Comparison of ENCODE assay signal across 21 cellular contexts in the genomic region with DNA sequence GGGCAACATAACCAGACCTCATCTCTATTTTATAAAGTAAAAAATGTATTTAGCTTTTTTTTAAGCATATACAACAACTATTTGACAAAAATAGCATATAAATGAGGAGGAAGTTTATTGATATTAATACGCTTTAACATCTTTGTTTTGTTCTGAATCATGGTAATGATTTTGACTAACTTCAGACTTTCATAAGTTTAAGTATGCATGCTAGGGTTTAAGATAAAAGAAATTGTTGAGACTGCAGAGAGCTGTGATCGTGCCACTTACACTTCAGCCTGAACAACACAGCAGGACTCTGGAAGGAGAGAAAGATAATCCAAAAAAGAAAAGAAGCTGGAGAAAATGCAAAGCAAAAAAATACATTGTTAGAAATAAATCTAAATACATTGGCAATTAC.
A peak's percentile ranks its signal among the peaks of the same experiment; 100 is the strongest.
DNase-seq lines count a peak whose midpoint lies in the region; ATAC-seq and TF ChIP-seq lines count a peak whose summit lies in the region.
"Had no signal": no experiment of that assay in that cellular context is flagged by ENCODE, and none has a peak within 500 bp of the region (broad histone marks: within the 10 kb centered on the region; RNA-seq: fewer than 3 reads in every experiment).

No MANE protein-coding gene starts in this region.

- no peaks in the 10 kb centered on the region for H3K79me2 ChIP-seq in GM23338 (replicated peaks; ENCODE audit: insufficient read depth)

- TF ChIP-seq CTCF in GM12865 (IDR thresholded peaks at IDR 0.05; ENCODE audit: insufficient read depth, low read depth, low read length, missing control alignments): no peak
- TF ChIP-seq CTCF in GM23338 (conservative IDR thresholded peaks at IDR 0.05; ENCODE audit: low read depth in 2 of 2): no peak
- TF ChIP-seq CTCF in uterus (IDR thresholded peaks at IDR 0.05): no peak

- H3K27ac ChIP-seq in GM23338 (ENCODE audit: low read depth): peak overlapping the region; percentile 17; the same call in 1 of the 2 replicates
- H3K27ac ChIP-seq in uterus: no peak overlapping the region

- peaks cover 38% of the 10 kb centered on the region; the same call in 1 of the 2 replicates for H3K36me3 ChIP-seq in GM23338 (ENCODE audit: insufficient read depth)
- H3K36me3 ChIP-seq in uterus: peaks cover 0 to 3% of the 10 kb centered on the region in 2 donors

- no peak for ATAC-seq in GM23338
- ATAC-seq in activated T-helper 17 cell treated with anti-CD3 and anti-CD28 coated beads, Interleukin-2, amount 50 U/mL, for 72 hours (replicated peaks): peak; percentile 38
- ATAC-seq in stimulated activated effector memory CD8-positive, alpha-beta T cell treated with anti-CD3 and anti-CD28 coated beads, Interleukin-12 subunit alpha, Interleukin-12 subunit beta, amount 100 ng/mL, for 72 hours: peak; percentile 46
- ATAC-seq in GM18907 (IDR thresholded peaks at IDR 0.05; ENCODE audit: unreplicated experiment): no peak
- ATAC-seq: HCT116 had no signal

- H3K9me2 ChIP-seq in GM23338 (ENCODE audit: insufficient read depth): no peaks in the 10 kb centered on the region

- 0 out of 2 replicates have a peak, but pooled peaks cover 5% of the 10 kb centered on the region for H3F3A ChIP-seq in GM23338 (replicated peaks; ENCODE audit: low read depth)

- no peak overlapping the region for H2AFZ ChIP-seq in GM23338

- peak overlapping the region; percentile 20 for H3K27ac Mint-ChIP-seq in GM23338
- peak overlapping the region; percentile 70 for H3K27ac Mint-ChIP-seq in activated T-helper 17 cell treated with anti-CD3 and anti-CD28 coated beads, Interleukin-2, amount 50 U/mL, for 72 hours
- no peak overlapping the region for H3K27ac Mint-ChIP-seq in stimulated activated effector memory CD8-positive, alpha-beta T cell treated with anti-CD3 and anti-CD28 coated beads, Interleukin-12 subunit alpha, Interleukin-12 subunit beta, amount 100 ng/mL, for 72 hours
- H3K27ac Mint-ChIP-seq: HFFc6 had no signal

- peaks cover 4% of the 10 kb centered on the region; the same call in 2 of the 3 replicates for H3K9me3 Mint-ChIP-seq in GM23338
- H3K9me3 Mint-ChIP-seq in activated T-helper 17 cell treated with anti-CD3 and anti-CD28 coated beads, Interleukin-2, amount 50 U/mL, for 72 hours: no peaks in the 10 kb centered on the region
- no peaks in the 10 kb centered on the region for H3K9me3 Mint-ChIP-seq in stimulated activated effector memory CD8-positive, alpha-beta T cell treated with anti-CD3 and anti-CD28 coated beads, Interleukin-12 subunit alpha, Interleukin-12 subunit beta, amount 100 ng/mL, for 72 hours

- TF ChIP-seq POLR2A in uterus (IDR thresholded peaks at IDR 0.05): no peak

- no peak overlapping the region for H3K4me3 Mint-ChIP-seq in GM23338
- H3K4me3 Mint-ChIP-seq in activated T-helper 17 cell treated with anti-CD3 and anti-CD28 coated beads, Interleukin-2, amount 50 U/mL, for 72 hours: no peak overlapping the region
- no peak overlapping the region for H3K4me3 Mint-ChIP-seq in stimulated activated effector memory CD8-positive, alpha-beta T cell treated with anti-CD3 and anti-CD28 coated beads, Interleukin-12 subunit alpha, Interleukin-12 subunit beta, amount 100 ng/mL, for 72 hours
- H3K4me3 Mint-ChIP-seq: CD4-positive, CD25-positive, alpha-beta regulatory T cell; CD8-positive, alpha-beta memory T cell; HFFc6 had no signal

- H3K4me1 Mint-ChIP-seq in GM23338: no peaks in the 10 kb centered on the region
- H3K4me1 Mint-ChIP-seq in activated T-helper 17 cell treated with anti-CD3 and anti-CD28 coated beads, Interleukin-2, amount 50 U/mL, for 72 hours: peaks cover 4% of the 10 kb centered on the region
- H3K4me1 Mint-ChIP-seq in stimulated activated effector memory CD8-positive, alpha-beta T cell treated with anti-CD3 and anti-CD28 coated beads, Interleukin-12 subunit alpha, Interleukin-12 subunit beta, amount 100 ng/mL, for 72 hours: peaks cover 9% of the 10 kb centered on the region
- H3K4me1 Mint-ChIP-seq: CD4-positive, CD25-positive, alpha-beta regulatory T cell; CD8-positive, alpha-beta memory T cell had no signal

- peaks cover 1% of the 10 kb centered on the region for H3K27me3 Mint-ChIP-seq in GM23338 (ENCODE audit: insufficient read depth, low read depth, poor library complexity)
- H3K27me3 Mint-ChIP-seq in activated T-helper 17 cell treated with anti-CD3 and anti-CD28 coated beads, Interleukin-2, amount 50 U/mL, for 72 hours: no peaks in the 10 kb centered on the region
- H3K27me3 Mint-ChIP-seq: CD4-positive, CD25-positive, alpha-beta regulatory T cell; CD8-positive, alpha-beta memory T cell had no signal

- no peak overlapping the region for H3K4me3 ChIP-seq in GM12865 (ENCODE audit: low read depth, low read length)
- H3K4me3 ChIP-seq in GM23338: no peak overlapping the region
- no peak overlapping the region for H3K4me3 ChIP-seq in uterus

- H4K20me1 ChIP-seq in GM23338 (replicated peaks; ENCODE audit: insufficient read depth): 0 out of 2 replicates have a peak, but pooled peaks cover 3% of the 10 kb centered on the region

- intact Hi-C loops in uterus (cut with DNase I; ENCODE audit: low total_unique reads): no loop called here

- H3K4me2 ChIP-seq in GM23338: no peak overlapping the region

- H3K4me1 ChIP-seq in GM23338 (ENCODE audit: insufficient read depth) (no peaks in the 10 kb centered on the region), uterus (no peaks in the 10 kb centered on the region)
- H3K4me1 ChIP-seq: BE2C had no signal

- H3K36me3 Mint-ChIP-seq in GM23338 (ENCODE audit: low read depth): peaks cover 84% of the 10 kb centered on the region
- H3K36me3 Mint-ChIP-seq in activated T-helper 17 cell treated with anti-CD3 and anti-CD28 coated beads, Interleukin-2, amount 50 U/mL, for 72 hours (ENCODE audit: low read depth): peaks cover 29% of the 10 kb centered on the region
- H3K36me3 Mint-ChIP-seq in stimulated activated effector memory CD8-positive, alpha-beta T cell treated with anti-CD3 and anti-CD28 coated beads, Interleukin-12 subunit alpha, Interleukin-12 subunit beta, amount 100 ng/mL, for 72 hours: peaks cover 38% of the 10 kb centered on the region
- H3K36me3 Mint-ChIP-seq: CD4-positive, CD25-positive, alpha-beta regulatory T cell had no signal

- peak; percentile 5 for DNase-seq in GM12865 (ENCODE audit: low read depth)
- DNase-seq in GM23338 (ENCODE audit: low spot score): no peak
- no peak for DNase-seq in stimulated activated effector memory CD8-positive, alpha-beta T cell treated with anti-CD3 and anti-CD28 coated beads, Interleukin-12 subunit alpha, Interleukin-12 subunit beta, amount 100 ng/mL, for 72 hours (ENCODE audit: low spot score in 2 of 2)
- DNase-seq in uterus: no peak
- DNase-seq: ACHN; BE2C; C1 segment of cervical spinal cord; CD4-positive, CD25-positive, alpha-beta regulatory T cell; CD8-positive, alpha-beta memory T cell; COR-L47; DMS 273 treated with DMSO at 0.1 percent for 48 hours; DMS53; DND-41; EL; GOT3; H7; HFFc6; IMR-90 had no signal

- H3K27me3 ChIP-seq in GM23338 (ENCODE audit: insufficient read depth) (no peaks in the 10 kb centered on the region), uterus (no peaks in the 10 kb centered on the region)
- H3K27me3 ChIP-seq: BE2C had no signal

- peaks cover 0 to 10% of the 10 kb centered on the region in 2 donors for H3K9me3 ChIP-seq in uterus
- H3K9me3 ChIP-seq: BE2C had no signal

TF ChIP-seq in GM23338, 12 proteins besides CTCF, POLR2A, EP300 and RAD21 (continues in another document):
- TF ChIP-seq JUNB (IDR thresholded peaks at IDR 0.05; ENCODE audit: unreplicated experiment) (no peak), CREB1 (CRISPR knock-in tag; IDR thresholded peaks at IDR 0.05; ENCODE audit: low read depth) (no peak), POLR2AphosphoS5 (IDR thresholded peaks at IDR 0.05; ENCODE audit: low read depth) (no peak), ZNF331 (CRISPR knock-in tag; IDR thresholded peaks at IDR 0.05; ENCODE audit: low read depth) (no peak)
- TF ChIP-seq, protein P1, sequence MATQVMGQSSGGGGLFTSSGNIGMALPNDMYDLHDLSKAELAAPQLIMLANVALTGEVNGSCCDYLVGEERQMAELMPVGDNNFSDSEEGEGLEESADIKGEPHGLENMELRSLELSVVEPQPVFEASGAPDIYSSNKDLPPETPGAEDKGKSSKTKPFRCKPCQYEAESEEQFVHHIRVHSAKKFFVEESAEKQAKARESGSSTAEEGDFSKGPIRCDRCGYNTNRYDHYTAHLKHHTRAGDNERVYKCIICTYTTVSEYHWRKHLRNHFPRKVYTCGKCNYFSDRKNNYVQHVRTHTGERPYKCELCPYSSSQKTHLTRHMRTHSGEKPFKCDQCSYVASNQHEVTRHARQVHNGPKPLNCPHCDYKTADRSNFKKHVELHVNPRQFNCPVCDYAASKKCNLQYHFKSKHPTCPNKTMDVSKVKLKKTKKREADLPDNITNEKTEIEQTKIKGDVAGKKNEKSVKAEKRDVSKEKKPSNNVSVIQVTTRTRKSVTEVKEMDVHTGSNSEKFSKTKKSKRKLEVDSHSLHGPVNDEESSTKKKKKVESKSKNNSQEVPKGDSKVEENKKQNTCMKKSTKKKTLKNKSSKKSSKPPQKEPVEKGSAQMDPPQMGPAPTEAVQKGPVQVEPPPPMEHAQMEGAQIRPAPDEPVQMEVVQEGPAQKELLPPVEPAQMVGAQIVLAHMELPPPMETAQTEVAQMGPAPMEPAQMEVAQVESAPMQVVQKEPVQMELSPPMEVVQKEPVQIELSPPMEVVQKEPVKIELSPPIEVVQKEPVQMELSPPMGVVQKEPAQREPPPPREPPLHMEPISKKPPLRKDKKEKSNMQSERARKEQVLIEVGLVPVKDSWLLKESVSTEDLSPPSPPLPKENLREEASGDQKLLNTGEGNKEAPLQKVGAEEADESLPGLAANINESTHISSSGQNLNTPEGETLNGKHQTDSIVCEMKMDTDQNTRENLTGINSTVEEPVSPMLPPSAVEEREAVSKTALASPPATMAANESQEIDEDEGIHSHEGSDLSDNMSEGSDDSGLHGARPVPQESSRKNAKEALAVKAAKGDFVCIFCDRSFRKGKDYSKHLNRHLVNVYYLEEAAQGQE (IDR thresholded peaks at IDR 0.05; ENCODE audit: unreplicated experiment): no peak

Comparison
In these comparisons a context has a peak if more than half of its experiments do, and no peak if none do; other contexts are left out.
1. ATAC-seq: peak in activated T-helper 17 cell treated with anti-CD3 and anti-CD28 coated beads, Interleukin-2, amount 50 U/mL, for 72 hours (single experiment) and stimulated activated effector memory CD8-positive, alpha-beta T cell treated with anti-CD3 and anti-CD28 coated beads, Interleukin-12 subunit alpha, Interleukin-12 subunit beta, amount 100 ng/mL, for 72 hours (single experiment); none in GM23338 (single experiment) and GM18907 (single experiment).